Comparison of ENCODE assay signal across 8 cellular contexts in the genomic region with DNA sequence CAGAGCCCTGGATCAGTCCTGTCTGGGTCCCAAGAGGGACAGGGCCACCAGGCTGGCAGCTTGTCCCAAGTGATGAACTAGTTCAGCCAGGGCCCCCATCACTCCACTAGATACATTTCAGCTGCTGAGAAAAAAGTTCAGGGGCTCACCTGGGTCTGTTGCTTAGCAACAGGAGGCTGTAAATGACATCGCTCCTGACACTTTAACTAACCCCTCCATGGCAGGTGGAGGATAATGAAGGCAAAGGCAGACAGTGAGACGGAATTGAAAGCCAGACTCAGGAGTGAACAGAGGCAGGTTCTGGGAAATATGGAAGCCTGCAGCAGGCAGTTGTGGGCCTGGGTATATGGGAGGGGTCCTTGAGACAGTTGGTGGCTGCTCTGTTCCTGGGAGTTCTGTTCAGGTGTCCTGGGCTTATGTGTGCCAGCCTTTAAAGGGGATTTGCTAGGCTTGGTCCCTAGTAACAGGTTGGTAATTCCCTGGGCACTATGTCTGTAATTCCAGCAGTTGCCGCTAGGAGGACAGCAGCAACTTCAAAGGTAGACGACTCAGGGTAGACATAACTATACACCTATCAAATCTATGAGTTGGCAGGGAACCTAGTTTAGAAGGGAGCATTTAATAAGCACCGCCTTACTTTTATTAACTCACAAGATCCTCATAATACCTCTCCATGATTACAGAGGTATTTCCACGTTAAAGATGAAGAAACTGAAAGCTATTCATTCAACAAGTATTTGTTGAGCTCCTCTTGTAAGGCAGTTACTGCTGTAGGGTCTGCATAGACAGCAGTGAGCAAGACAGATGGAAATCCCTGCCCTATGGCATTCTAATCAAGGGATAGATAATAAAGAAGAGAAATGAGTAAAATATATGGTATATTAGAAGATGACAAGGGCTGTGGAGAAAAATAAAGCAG.
DNase-seq lines count a peak whose midpoint lies in the region; ATAC-seq and TF ChIP-seq lines count a peak whose summit lies in the region.

No MANE protein-coding gene starts in this region.

- DNase-seq in Calu3 = peak; percentile 37
- peak; percentile 13 for DNase-seq in UCSD-AML1 (lab: John Stamatoyannopoulos, UW; ENCODE audit: unreplicated experiment)
- DNase-seq in T47D (ENCODE audit: low read depth in 1 of 2, low spot score in 1 of 2) = peak; percentile 51 to 74
- DNase-seq in naive thymus-derived CD4-positive, alpha-beta T cell = peak in 7 of 9 donors; percentile 3 to 46 (median 32)
- DNase-seq in tibial nerve (ENCODE audit: low spot score in 2 of 2) = peak; percentile 19 to 66
- DNase-seq in mesenteric fat pad (ENCODE audit: low spot score) = no peak

- TF ChIP-seq POLR2A in tibial nerve (IDR thresholded peaks at IDR 0.05) = no peak

- CTCF ChIA-PET in Calu3 (lab: Charles Lee) = interaction anchor here (0.6 kb wide), 1 partner anchor 470 kb away, joined by 4 read pairs; no protein-coding TSS in a partner anchor
- CTCF ChIA-PET in naive thymus-derived CD4-positive, alpha-beta T cell (lab: Charles Lee) = interaction anchor here (0.7 kb wide), 1 partner anchor 375 kb away, joined by 3 read pairs; no protein-coding TSS in a partner anchor

- ATAC-seq in naive thymus-derived CD4-positive, alpha-beta T cell = no peak
- no peak for ATAC-seq in GM18519 (IDR thresholded peaks at IDR 0.05; ENCODE audit: low FRiP score, unreplicated experiment)

- in situ Hi-C loops in T47D (cut with HindIII; ENCODE audit: low pct_unique_long_range_greater_than_20kb, low sequenced_read_pairs) = no loop called here

- no peak for TF ChIP-seq EP300 in tibial nerve (IDR thresholded peaks at IDR 0.05)

- no peak overlapping the region for H3K27ac ChIP-seq in naive thymus-derived CD4-positive, alpha-beta T cell (ENCODE audit: low read depth, low read length)
- H3K27ac ChIP-seq in tibial nerve = no peak overlapping the region

- H3K36me3 Mint-ChIP-seq in Calu3 (ENCODE audit: insufficient read depth, unreplicated experiment) = no peaks in the 10 kb centered on the region
- H3K36me3 Mint-ChIP-seq in naive thymus-derived CD4-positive, alpha-beta T cell = no peaks in the 10 kb centered on the region

- no peaks in the 10 kb centered on the region for H3K4me1 ChIP-seq in naive thymus-derived CD4-positive, alpha-beta T cell (ENCODE audit: control insufficient read depth in 2 of 2, insufficient read depth in 2 of 2, low read length in 2 of 2)
- no peaks in the 10 kb centered on the region for H3K4me1 ChIP-seq in tibial nerve

- no peaks in the 10 kb centered on the region for H3K36me3 ChIP-seq in naive thymus-derived CD4-positive, alpha-beta T cell (ENCODE audit: control insufficient read depth in 2 of 3, insufficient read depth in 3 of 3, low read length in 3 of 3)
- no peaks in the 10 kb centered on the region for H3K36me3 ChIP-seq in tibial nerve

- intact Hi-C loops in Calu3 (cut with micrococcal nuclease; ENCODE audit: unreplicated experiment) = no loop called here
- intact Hi-C loops in naive thymus-derived CD4-positive, alpha-beta T cell (cut with micrococcal nuclease) = loop anchor here in 1 of 2 donors (2.0 kb wide), 1 partner anchor 377 kb away; no protein-coding TSS in a partner anchor

- peaks cover 72% of the 10 kb centered on the region for H3K27me3 Mint-ChIP-seq in Calu3 (ENCODE audit: unreplicated experiment)
- H3K27me3 Mint-ChIP-seq in naive thymus-derived CD4-positive, alpha-beta T cell = peaks cover 10 to 49% (median 20%) of the 10 kb centered on the region in 5 donors

- no peaks in the 10 kb centered on the region for H3K27me3 ChIP-seq in naive thymus-derived CD4-positive, alpha-beta T cell (ENCODE audit: control insufficient read depth in 2 of 2, insufficient read depth in 2 of 2, low read length in 2 of 2)
- peaks cover 0 to 8% of the 10 kb centered on the region in 2 donors for H3K27me3 ChIP-seq in tibial nerve

- POLR2A ChIA-PET in naive thymus-derived CD4-positive, alpha-beta T cell (lab: Charles Lee) = no interaction called here

- TF ChIP-seq CTCF in Calu3 (IDR thresholded peaks at IDR 0.05; ENCODE audit: unreplicated experiment) (peak; percentile 73), LNCAP (IDR thresholded peaks at IDR 0.05) (peak; percentile 75), tibial nerve (IDR thresholded peaks at IDR 0.05) (peak in 3 of 5 experiments; percentile 29 to 65 (median 46))

- no peaks in the 10 kb centered on the region for H3K9me3 ChIP-seq in naive thymus-derived CD4-positive, alpha-beta T cell (ENCODE audit: control insufficient read depth in 2 of 3, low read length in 3 of 3)
- H3K9me3 ChIP-seq in tibial nerve = no peaks in the 10 kb centered on the region

- H3K4me1 Mint-ChIP-seq in Calu3 (ENCODE audit: low read depth, unreplicated experiment) = no peaks in the 10 kb centered on the region
- no peaks in the 10 kb centered on the region for H3K4me1 Mint-ChIP-seq in naive thymus-derived CD4-positive, alpha-beta T cell

- H3K9me3 Mint-ChIP-seq in Calu3 (ENCODE audit: low read depth, unreplicated experiment) = no peaks in the 10 kb centered on the region
- peaks cover 0 to 8% (median 0%) of the 10 kb centered on the region in 11 donors for H3K9me3 Mint-ChIP-seq in naive thymus-derived CD4-positive, alpha-beta T cell

- 32 to 39% methylated on average over 6 of the region's 6 CpGs for WGBS in tibial nerve, 2 donors

- H3K27ac Mint-ChIP-seq in Calu3 (ENCODE audit: unreplicated experiment) = no peak overlapping the region
- H3K27ac Mint-ChIP-seq in naive thymus-derived CD4-positive, alpha-beta T cell = no peak overlapping the region

- H3K4me3 Mint-ChIP-seq in Calu3 (ENCODE audit: low read depth, unreplicated experiment) = no peak overlapping the region
- no peak overlapping the region for H3K4me3 Mint-ChIP-seq in naive thymus-derived CD4-positive, alpha-beta T cell

- H3K4me3 ChIP-seq in naive thymus-derived CD4-positive, alpha-beta T cell (ENCODE audit: low read length) = no peak overlapping the region
- H3K4me3 ChIP-seq in tibial nerve = no peak overlapping the region

- no TSS peak for BruUV-seq in Calu3 (replicated peaks; lab: Mats Ljungman, UMichigan)
